ENCODE assay signal across 8 cellular contexts in genomic region chr4:16225996-16226815, GRCh38.
DNase-seq lines count a peak whose midpoint lies in the region; ATAC-seq and FAIRE-seq lines count a peak whose summit lies in the region.

Gene TAPT1, minus strand, starts transcription at chr4:16226471. Its CDS starts 14 bp downstream, at chr4:16226457.

- ATAC-seq in HG02571 (IDR thresholded peaks at IDR 0.05; ENCODE audit: unreplicated experiment) = peak; percentile 74
- ATAC-seq in activated CD4-positive, CD25-positive, alpha-beta regulatory T cell treated with anti-CD3 and anti-CD28 coated beads, Interleukin-2, amount 50 U/mL, for 24 hours = peak; percentile 75 to 80

- H3K27ac ChIP-seq in caudate nucleus (ENCODE audit: low read depth, low read length) = peak within 1 kb of the TSS; percentile 93

- DNase-seq in GM18507 (ENCODE audit: extremely low spot score, insufficient read length, low read depth) (peak; percentile 68), NCI-H1092 (lab: John Stamatoyannopoulos, UW) (peak; percentile 62), caudate nucleus (lab: John Stamatoyannopoulos, UW) (peak in 58 of 61 donors; percentile 7 to 88 (median 66)), islet precursor cell (peak; percentile 85), NCI-H446 treated with DMSO at 0.1 percent for 48 hours (lab: John Stamatoyannopoulos, UW) (no peak)
- DNase-seq in stimulated activated CD4-positive, alpha-beta T cell treated with anti-CD3 and anti-CD28 coated beads, Interleukin-15, amount 100 ng/mL, for 1 hour (ENCODE audit: low read depth in 1 of 2, low spot score in 1 of 2) = peak; percentile 57 to 77

- FAIRE-seq in GM18507 (lab: Jason Lieb, UNC) = no peak
